ENCODE assay signal across 1 cellular context in genomic region chr13:41971848-41972247, GRCh38.
TF ChIP-seq lines count a peak whose summit lies in the region.

No MANE protein-coding gene starts in this region.

TF ChIP-seq in GM23338, 12 proteins besides CTCF, POLR2A, EP300 and RAD21:
- TF ChIP-seq ZNF331 (CRISPR knock-in tag; IDR thresholded peaks at IDR 0.05; ENCODE audit: low read depth) = no peak
- TF ChIP-seq REST (IDR thresholded peaks at IDR 0.05; ENCODE audit: unreplicated experiment) = no peak
- TF ChIP-seq EZH2 (IDR thresholded peaks at IDR 0.05; ENCODE audit: low read depth, unreplicated experiment) = no peak
- TF ChIP-seq POLR2AphosphoS5 (IDR thresholded peaks at IDR 0.05; ENCODE audit: low read depth) = no peak
